1 cellular context compared by ENCODE assay signal in genomic region chr15:79240036-79240435, GRCh38.
TF ChIP-seq lines count a peak whose summit lies in the region.

No MANE protein-coding gene starts in this region.

TF ChIP-seq in GM23338, 12 proteins besides CTCF, POLR2A, EP300 and RAD21 (continued from another document):
- TF ChIP-seq ZNF462 (CRISPR knock-in tag; IDR thresholded peaks at IDR 0.05) (no peak), NANOG (IDR thresholded peaks at IDR 0.05; ENCODE audit: borderline replicate concordance) (no peak)
